Comparison of ENCODE assay signal across 19 cellular contexts in genomic region chr14:68235011-68235410, GRCh38.
DNase-seq lines count a peak whose midpoint lies in the region; ATAC-seq, FAIRE-seq and TF ChIP-seq lines count a peak whose summit lies in the region.
"Had no signal": no experiment of that assay in that cellular context is flagged by ENCODE, and none has a peak within 500 bp of the region (broad histone marks: within the 10 kb centered on the region; RNA-seq: fewer than 3 reads in every experiment).

No MANE protein-coding gene starts in this region.

- H3K4me2 ChIP-seq in A549, result no peak overlapping the region
- H3K4me2 ChIP-seq: GM23338, SK-N-SH had no signal

- no peaks in the 10 kb centered on the region for H3K27me3 ChIP-seq in muscle layer of colon (ENCODE audit: control insufficient read depth in 1 of 2, insufficient read depth in 2 of 2, low read length in 2 of 2)

- H3K9me3 ChIP-seq in A549 (peaks cover 10% of the 10 kb centered on the region; the same call in 1 of the 3 replicates), muscle layer of colon (ENCODE audit: low read length) (no peaks in the 10 kb centered on the region)
- H3K9me3 ChIP-seq: SK-N-SH had no signal

- no peaks in the 10 kb centered on the region for H3K36me3 ChIP-seq in muscle layer of colon (ENCODE audit: insufficient read depth, low read length)

- no peak overlapping the region for H3K4me3 Mint-ChIP-seq in activated T-cell treated with anti-CD3 and anti-CD28 coated beads, Interleukin-2, amount 50 U/mL, for 4 hours
- H3K4me3 Mint-ChIP-seq: GM23338 had no signal

- CTCF ChIA-PET in A549 (lab: Yijun Ruan, JAX), result interaction anchor here (0.6 to 1.9 kb wide), 4 partner anchors 13 to 301 kb away, joined by 3 to 10 read pairs (median 6); no protein-coding TSS in a partner anchor

- ATAC-seq in A549 (no peak), GM19351 (IDR thresholded peaks at IDR 0.05; ENCODE audit: unreplicated experiment) (no peak)
- ATAC-seq in activated T-cell treated with anti-CD3 and anti-CD28 coated beads, Interleukin-2, amount 50 U/mL, for 4 hours, result no peak
- ATAC-seq: GM23338, Right ventricle myocardium inferior had no signal

- H3K4me3 ChIP-seq in A549, result no peak overlapping the region
- H3K4me3 ChIP-seq in muscle layer of colon (ENCODE audit: low read depth in 1 of 2, low read length in 2 of 2), result no peak overlapping the region
- H3K4me3 ChIP-seq: GM23338 had no signal

- no peak for TF ChIP-seq CTCF in A549 (IDR thresholded peaks at IDR 0.05)

- H3K27ac ChIP-seq in A549, result peak overlapping the region; percentile 71 to 96; a peak in 5 of 6 replicates
- H3K27ac ChIP-seq in muscle layer of colon (ENCODE audit: low read depth, low read length), result peak overlapping the region; percentile 31
- H3K27ac ChIP-seq: C4-2B had no signal

- 57% methylated on average over 3 of the region's 3 CpGs for WGBS in A549 (ENCODE audit: missing lambda C conversion rate)

- no peaks in the 10 kb centered on the region for H3K27me3 Mint-ChIP-seq in activated T-cell treated with anti-CD3 and anti-CD28 coated beads, Interleukin-2, amount 50 U/mL, for 4 hours (ENCODE audit: low read depth)

- H3K4me1 Mint-ChIP-seq in activated T-cell treated with anti-CD3 and anti-CD28 coated beads, Interleukin-2, amount 50 U/mL, for 4 hours (ENCODE audit: low read depth), result peaks cover 7% of the 10 kb centered on the region

- POLR2A ChIA-PET in A549 (lab: Yijun Ruan, JAX), result no interaction called here

- H3K4me1 ChIP-seq in A549 (peaks cover 63% of the 10 kb centered on the region), muscle layer of colon (ENCODE audit: insufficient read depth, low read length) (peaks cover 79% of the 10 kb centered on the region)

- no peak for TF ChIP-seq POLR2A in A549 (IDR thresholded peaks at IDR 0.05; ENCODE audit: low read length)

- DNase-seq in A549 (ENCODE audit: low read depth in 1 of 2, low spot score in 1 of 2) (no peak), HTR-8/SVneo (ENCODE audit: insufficient read length, low spot score) (no peak), amniotic epithelial cell (ENCODE audit: low read depth) (peak; percentile 76), NCI-H526 treated with DMSO at 0.1 percent for 48 hours (lab: John Stamatoyannopoulos, UW) (no peak), DMS114 treated with DMSO at 0.1 percent for 48 hours (lab: John Stamatoyannopoulos, UW; ENCODE audit: unreplicated experiment) (no peak)
- no peak for DNase-seq in activated T-cell treated with anti-CD3 and anti-CD28 coated beads, Interleukin-2, amount 50 U/mL, for 4 hours
- DNase-seq: COR-L47, Kasumi-1, MV-4-11, NCI-H2029 treated with DMSO at 0.1 percent for 48 hours, NCI-H526, SK-N-SH had no signal

- no peaks in the 10 kb centered on the region for H3K9me3 Mint-ChIP-seq in activated T-cell treated with anti-CD3 and anti-CD28 coated beads, Interleukin-2, amount 50 U/mL, for 4 hours
- H3K9me3 Mint-ChIP-seq: GM23338 had no signal

- H3K36me3 Mint-ChIP-seq in activated T-cell treated with anti-CD3 and anti-CD28 coated beads, Interleukin-2, amount 50 U/mL, for 4 hours (ENCODE audit: insufficient read depth), result peaks cover 3% of the 10 kb centered on the region

- no peak for TF ChIP-seq RAD21 in A549 (conservative IDR thresholded peaks at IDR 0.05 in 1 of 2, IDR thresholded peaks at IDR 0.05 in 1 of 2)

- TF ChIP-seq EP300 in A549 (IDR thresholded peaks at IDR 0.05), result no peak

- FAIRE-seq in A549 (lab: Jason Lieb, UNC) (no peak), HTR-8/SVneo (lab: Jason Lieb, UNC) (peak; percentile 97)
- FAIRE-seq: A204.1, GM12891 had no signal

- H3K9ac ChIP-seq in muscle layer of colon (ENCODE audit: low read length), result no peak overlapping the region
- H3K9ac ChIP-seq: SK-N-SH had no signal

TF ChIP-seq in A549, 52 proteins besides CTCF, POLR2A, EP300 and RAD21:
- TF ChIP-seq HES2 (IDR thresholded peaks at IDR 0.05) (no peak), FOSL2 (IDR thresholded peaks at IDR 0.05) (no peak), FOSL2 (CRISPR knock-in tag; IDR thresholded peaks at IDR 0.05) (peak; percentile 16; the same call in 1 of the 2 replicates), MAFK (IDR thresholded peaks at IDR 0.05; ENCODE audit: partially characterized antibody) (no peak), HOXB13 (CRISPR knock-in tag; IDR thresholded peaks at IDR 0.05; ENCODE audit: low read depth) (no peak), REST (IDR thresholded peaks at IDR 0.05) (no peak), FOSB (CRISPR knock-in tag; IDR thresholded peaks at IDR 0.05) (no peak)
